In the genomic region with DNA sequence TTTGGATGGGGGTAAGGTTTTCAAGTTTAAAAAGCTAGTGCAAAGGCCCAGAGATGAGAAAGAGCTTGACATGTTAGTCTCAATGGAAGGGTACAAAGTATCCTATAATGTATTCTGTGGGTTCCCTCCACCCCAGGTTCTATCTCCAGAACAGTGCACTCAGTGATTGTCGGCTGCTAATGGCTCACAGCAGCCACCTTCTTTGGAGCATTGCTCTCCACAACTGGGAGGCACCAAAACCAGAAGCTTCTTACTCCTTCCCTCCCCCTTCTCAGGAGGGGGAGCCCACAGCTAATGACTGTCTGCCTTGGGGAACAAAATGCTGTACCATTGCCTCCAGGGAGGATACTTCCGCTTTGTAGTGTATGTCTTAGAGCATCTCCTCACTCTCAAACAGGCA, we compare ENCODE assay signal across 17 cellular contexts.
DNase-seq lines count a peak whose midpoint lies in the region; ATAC-seq and TF ChIP-seq lines count a peak whose summit lies in the region.
"Had no signal": no experiment of that assay in that cellular context is flagged by ENCODE, and none has a peak within 500 bp of the region (broad histone marks: within the 10 kb centered on the region; RNA-seq: fewer than 3 reads in every experiment).

No MANE protein-coding gene starts in this region.

- TF ChIP-seq CTCF in upper lobe of right lung (IDR thresholded peaks at IDR 0.05) = no peak

- H3K27ac ChIP-seq in upper lobe of right lung = no peak overlapping the region
- H3K27ac ChIP-seq: 22Rv1, body of pancreas, thoracic aorta had no signal

- no peaks in the 10 kb centered on the region for H3K27me3 ChIP-seq in upper lobe of right lung
- H3K27me3 ChIP-seq: body of pancreas had no signal

- H3K9me3 ChIP-seq in upper lobe of right lung = no peaks in the 10 kb centered on the region
- H3K9me3 ChIP-seq: body of pancreas, thoracic aorta had no signal

- H3K4me3 Mint-ChIP-seq in activated T-helper 2 cell treated with anti-CD3 and anti-CD28 coated beads, Interferon-gamma antibody, Interleukin-2, Interleukin-4, amounts not matched to agents 10 μg/mL and 5 μg/mL and 100 μg/mL, durations not matched to agents 14 hours and 24 hours and 36 hours (ENCODE audit: low read depth) = no peak overlapping the region

- intact Hi-C loops in activated T-helper 2 cell treated with anti-CD3 and anti-CD28 coated beads, Interferon-gamma antibody, Interleukin-2, Interleukin-4, amounts not matched to agents 10 μg/mL and 5 μg/mL and 100 μg/mL, durations not matched to agents 14 hours and 24 hours and 36 hours (cut with micrococcal nuclease) = loop anchor here (1.0 to 10.0 kb wide), 12 partner anchors 66 to 1911 kb away; a partner anchor contains a TSS
- intact Hi-C loops in upper lobe of right lung (cut with DNase I) = no loop called here

- H3K4me3 ChIP-seq in upper lobe of right lung = no peak overlapping the region
- H3K4me3 ChIP-seq: body of pancreas, smooth muscle cell, thoracic aorta had no signal

- ATAC-seq in GM21423 (IDR thresholded peaks at IDR 0.05; ENCODE audit: unreplicated experiment) (peak; percentile 5), HG03139 (IDR thresholded peaks at IDR 0.05; ENCODE audit: unreplicated experiment) (peak; percentile 24), upper lobe of right lung (no peak)
- ATAC-seq: body of pancreas had no signal

- no peaks in the 10 kb centered on the region for H3K4me1 ChIP-seq in upper lobe of right lung
- H3K4me1 ChIP-seq: body of pancreas had no signal

- H3K27me3 Mint-ChIP-seq in activated T-helper 2 cell treated with anti-CD3 and anti-CD28 coated beads, Interferon-gamma antibody, Interleukin-2, Interleukin-4, amounts not matched to agents 10 μg/mL and 5 μg/mL and 100 μg/mL, durations not matched to agents 14 hours and 24 hours and 36 hours (ENCODE audit: low read depth) = no peaks in the 10 kb centered on the region

- peaks cover 28% of the 10 kb centered on the region for H3K4me1 Mint-ChIP-seq in activated T-helper 2 cell treated with anti-CD3 and anti-CD28 coated beads, Interferon-gamma antibody, Interleukin-2, Interleukin-4, amounts not matched to agents 10 μg/mL and 5 μg/mL and 100 μg/mL, durations not matched to agents 14 hours and 24 hours and 36 hours (ENCODE audit: low read depth)

- no peaks in the 10 kb centered on the region for H3K36me3 ChIP-seq in upper lobe of right lung
- H3K36me3 ChIP-seq: thoracic aorta had no signal

- H3K27ac Mint-ChIP-seq in activated T-helper 2 cell treated with anti-CD3 and anti-CD28 coated beads, Interferon-gamma antibody, Interleukin-2, Interleukin-4, amounts not matched to agents 10 μg/mL and 5 μg/mL and 100 μg/mL, durations not matched to agents 14 hours and 24 hours and 36 hours = peak overlapping the region; percentile 69

- no peaks in the 10 kb centered on the region for H3K9me3 Mint-ChIP-seq in activated T-helper 2 cell treated with anti-CD3 and anti-CD28 coated beads, Interferon-gamma antibody, Interleukin-2, Interleukin-4, amounts not matched to agents 10 μg/mL and 5 μg/mL and 100 μg/mL, durations not matched to agents 14 hours and 24 hours and 36 hours

- peak; percentile 17 for DNase-seq in NK-92 treated with Interleukin-12 subunit alpha and Interleukin-12 subunit beta, amount 100 ng/mL, for 24 hours (lab: John Stamatoyannopoulos, UW)
- DNase-seq in NK-92 (lab: John Stamatoyannopoulos, UW; ENCODE audit: unreplicated experiment) (no peak), upper lobe of right lung (no peak), retina (no peak)
- no peak for DNase-seq in activated T-helper 2 cell treated with anti-CD3 and anti-CD28 coated beads, Interferon-gamma antibody, Interleukin-2, Interleukin-4, amounts not matched to agents 10 μg/mL and 5 μg/mL and 100 μg/mL, durations not matched to agents 14 hours and 24 hours and 36 hours (ENCODE audit: low spot score)
- DNase-seq in central memory CD4-positive, alpha-beta T cell = no peak
- DNase-seq: body of pancreas; effector CD4-positive, alpha-beta T cell; GOT3; Kasumi-1; NCI-H2029 treated with DMSO at 0.1 percent for 48 hours; nucleus accumbens had no signal

- H3K36me3 Mint-ChIP-seq in activated T-helper 2 cell treated with anti-CD3 and anti-CD28 coated beads, Interferon-gamma antibody, Interleukin-2, Interleukin-4, amounts not matched to agents 10 μg/mL and 5 μg/mL and 100 μg/mL, durations not matched to agents 14 hours and 24 hours and 36 hours (ENCODE audit: low read depth) = no peaks in the 10 kb centered on the region
